ENCODE assay signal across 26 cellular contexts in genomic region chr18:76056467-76057194, GRCh38.
DNase-seq lines count a peak whose midpoint lies in the region; ATAC-seq and TF ChIP-seq lines count a peak whose summit lies in the region.
"Had no signal": no experiment of that assay in that cellular context is flagged by ENCODE, and none has a peak within 500 bp of the region (broad histone marks: within the 10 kb centered on the region; RNA-seq: fewer than 3 reads in every experiment).

No MANE protein-coding gene starts in this region.

- no peak overlapping the region for H3K4me2 ChIP-seq in GM23338

- 0 out of 2 replicates have a peak, but pooled peaks cover 4% of the 10 kb centered on the region for H3K4me1 ChIP-seq in GM23338 (ENCODE audit: insufficient read depth)
- no peaks in the 10 kb centered on the region for H3K4me1 ChIP-seq in lung (ENCODE audit: control insufficient read depth in 2 of 2, insufficient read depth in 2 of 2, low read length in 2 of 2)

- no peak overlapping the region for H3K4me3 ChIP-seq in GM23338
- H3K4me3 ChIP-seq in fibroblast of villous mesenchyme (ENCODE audit: low read depth, low read length) = no peak overlapping the region
- no peak overlapping the region for H3K4me3 ChIP-seq in lung
- no peak overlapping the region for H3K4me3 ChIP-seq in skeletal muscle cell (ENCODE audit: low read depth, low read length)
- H3K4me3 ChIP-seq: K562, MG63 had no signal

- peak overlapping the region; percentile 23; the same call in 1 of the 2 replicates for H2AFZ ChIP-seq in GM23338

- ATAC-seq in GM23338 = no peak
- peak; percentile 60 for ATAC-seq in lung (ENCODE audit: insufficient read depth, low FRiP score)
- no peak for ATAC-seq in HG03135 (IDR thresholded peaks at IDR 0.05; ENCODE audit: unreplicated experiment)
- no peak for ATAC-seq in HG03520 (IDR thresholded peaks at IDR 0.05; ENCODE audit: unreplicated experiment)
- ATAC-seq: CD8-positive, alpha-beta T cell; K562; WTC11 had no signal

- 75 to 81% methylated on average over 20 of the region's 20 CpGs for WGBS in lung, 2 donors

- no peaks in the 10 kb centered on the region for H3K27me3 ChIP-seq in GM23338 (ENCODE audit: insufficient read depth)
- no peaks in the 10 kb centered on the region for H3K27me3 ChIP-seq in lung (ENCODE audit: control insufficient read depth, insufficient read depth)
- H3K27me3 ChIP-seq: brain microvascular endothelial cell, MG63, neutrophil had no signal

- H3K27ac Mint-ChIP-seq in GM23338 = no peak overlapping the region
- H3K27ac Mint-ChIP-seq: activated naive CD8-positive, alpha-beta T cell treated with anti-CD3 and anti-CD28 coated beads, Interleukin-2, amount 10 ng/mL, durations not matched to agents 7 days and 5 days; activated T-helper 2 cell treated with anti-CD3 and anti-CD28 coated beads, Interferon-gamma antibody, Interleukin-2, Interleukin-4, amounts not matched to agents 10 μg/mL and 5 μg/mL and 100 μg/mL, durations not matched to agents 14 hours and 24 hours and 36 hours; CD8-positive, alpha-beta T cell; stimulated activated naive CD8-positive, alpha-beta T cell treated with anti-CD3 and anti-CD28 coated beads, Interleukin-15, Interleukin-2, amounts not matched to agents 100 ng/mL and 50 ng/mL, for 24 hours; WTC11 had no signal

- no peaks in the 10 kb centered on the region for H3K9me3 Mint-ChIP-seq in GM23338
- H3K9me3 Mint-ChIP-seq: activated naive CD8-positive, alpha-beta T cell treated with anti-CD3 and anti-CD28 coated beads, Interleukin-2, amount 10 ng/mL, durations not matched to agents 7 days and 5 days; activated T-helper 2 cell treated with anti-CD3 and anti-CD28 coated beads, Interferon-gamma antibody, Interleukin-2, Interleukin-4, amounts not matched to agents 10 μg/mL and 5 μg/mL and 100 μg/mL, durations not matched to agents 14 hours and 24 hours and 36 hours; CD8-positive, alpha-beta T cell; stimulated activated naive CD8-positive, alpha-beta T cell treated with anti-CD3 and anti-CD28 coated beads, Interleukin-15, Interleukin-2, amounts not matched to agents 100 ng/mL and 50 ng/mL, for 24 hours had no signal

- no peak overlapping the region for H3K4me3 Mint-ChIP-seq in GM23338
- H3K4me3 Mint-ChIP-seq: activated naive CD8-positive, alpha-beta T cell treated with anti-CD3 and anti-CD28 coated beads, Interleukin-2, amount 10 ng/mL, durations not matched to agents 7 days and 5 days; CD8-positive, alpha-beta T cell; stimulated activated naive CD8-positive, alpha-beta T cell treated with anti-CD3 and anti-CD28 coated beads, Interleukin-15, Interleukin-2, amounts not matched to agents 100 ng/mL and 50 ng/mL, for 24 hours; WTC11 had no signal

- no peaks in the 10 kb centered on the region for H3K79me2 ChIP-seq in GM23338 (replicated peaks; ENCODE audit: insufficient read depth)

- DNase-seq in GM23338 (ENCODE audit: low spot score) (no peak), fibroblast of villous mesenchyme (ENCODE audit: low read depth) (peak; percentile 30), lung (ENCODE audit: low spot score) (peak; percentile 38), skeletal muscle cell (ENCODE audit: low read depth) (peak; percentile 0), medulla oblongata (ENCODE audit: extremely low spot score) (no peak), NCI-H187 (lab: John Stamatoyannopoulos, UW) (no peak)
- DNase-seq: activated CD8-positive, alpha-beta memory T cell treated with anti-CD3 and anti-CD28 coated beads, Interleukin-2, amount 50 U/mL, for 4 hours; activated naive CD8-positive, alpha-beta T cell treated with anti-CD3 and anti-CD28 coated beads, Interleukin-2, amount 10 ng/mL, durations not matched to agents 7 days and 5 days; brain microvascular endothelial cell; CD8-positive, alpha-beta T cell; foreskin melanocyte; mammary epithelial cell; MG63; NCI-H1417 treated with DMSO at 0.1 percent for 48 hours; NCI-H2107; OCI-M1; T-helper 9 cell; trophoblast cell had no signal

- H3K4me1 Mint-ChIP-seq in GM23338 = peaks cover 8% of the 10 kb centered on the region
- H3K4me1 Mint-ChIP-seq: activated naive CD8-positive, alpha-beta T cell treated with anti-CD3 and anti-CD28 coated beads, Interleukin-2, amount 10 ng/mL, durations not matched to agents 7 days and 5 days had no signal

- TF ChIP-seq CTCF in GM23338 (conservative IDR thresholded peaks at IDR 0.05; ENCODE audit: low read depth in 2 of 2) (no peak), fibroblast of villous mesenchyme (IDR thresholded peaks at IDR 0.05; ENCODE audit: insufficient read depth, low read depth, low read length) (no peak), lung (IDR thresholded peaks at IDR 0.05; ENCODE audit: control extremely low read depth, extremely low read depth) (no peak)

- H3F3A ChIP-seq in GM23338 (replicated peaks; ENCODE audit: low read depth) = no peaks in the 10 kb centered on the region

- no peaks in the 10 kb centered on the region; the same call in 1 of the 2 replicates for H3K9me2 ChIP-seq in GM23338 (ENCODE audit: insufficient read depth)

- H3K27ac ChIP-seq in GM23338 (ENCODE audit: low read depth) (no peak overlapping the region), lung (ENCODE audit: low read depth in 1 of 2, low read length in 1 of 2) (no peak overlapping the region)
- H3K27ac ChIP-seq: brain microvascular endothelial cell, epithelial cell of prostate, neutrophil had no signal

- peaks cover 2% of the 10 kb centered on the region for H3K27me3 Mint-ChIP-seq in GM23338 (ENCODE audit: insufficient read depth, low read depth, poor library complexity)
- H3K27me3 Mint-ChIP-seq: stimulated activated naive CD8-positive, alpha-beta T cell treated with anti-CD3 and anti-CD28 coated beads, Interleukin-15, Interleukin-2, amounts not matched to agents 100 ng/mL and 50 ng/mL, for 24 hours had no signal

- no peaks in the 10 kb centered on the region for H4K20me1 ChIP-seq in GM23338 (replicated peaks; ENCODE audit: insufficient read depth)

- H3K36me3 Mint-ChIP-seq in GM23338 (ENCODE audit: low read depth) = no peaks in the 10 kb centered on the region
- H3K36me3 Mint-ChIP-seq: activated naive CD8-positive, alpha-beta T cell treated with anti-CD3 and anti-CD28 coated beads, Interleukin-2, amount 10 ng/mL, durations not matched to agents 7 days and 5 days; CD8-positive, alpha-beta T cell; WTC11 had no signal

- no peaks in the 10 kb centered on the region for H3K36me3 ChIP-seq in GM23338 (ENCODE audit: insufficient read depth)
- no peaks in the 10 kb centered on the region for H3K36me3 ChIP-seq in lung (ENCODE audit: control insufficient read depth in 2 of 2, insufficient read depth in 2 of 2, low read length in 2 of 2)
- H3K36me3 ChIP-seq: brain microvascular endothelial cell, MG63, neutrophil had no signal

- peaks cover 0 to 2% of the 10 kb centered on the region in 2 donors for H3K9me3 ChIP-seq in lung (ENCODE audit: control insufficient read depth in 2 of 2, insufficient read depth in 1 of 2, low read length in 1 of 2)
- H3K9me3 ChIP-seq: MG63, neutrophil had no signal

TF ChIP-seq in GM23338, 12 proteins besides CTCF, POLR2A, EP300 and RAD21:
- TF ChIP-seq STAT1 (IDR thresholded peaks at IDR 0.05; ENCODE audit: unreplicated experiment) = no peak
- no peak for TF ChIP-seq NANOG (IDR thresholded peaks at IDR 0.05; ENCODE audit: borderline replicate concordance)
- TF ChIP-seq EZH2phosphoT487 (IDR thresholded peaks at IDR 0.05; ENCODE audit: unreplicated experiment) = no peak
- TF ChIP-seq ETS1 (IDR thresholded peaks at IDR 0.05) = no peak
- no peak for TF ChIP-seq ZNF114 (CRISPR knock-in tag; IDR thresholded peaks at IDR 0.05)
- no peak for TF ChIP-seq ZNF331 (CRISPR knock-in tag; IDR thresholded peaks at IDR 0.05; ENCODE audit: low read depth)
- TF ChIP-seq CREB1 (CRISPR knock-in tag; IDR thresholded peaks at IDR 0.05; ENCODE audit: low read depth) = no peak
- TF ChIP-seq EZH2 (IDR thresholded peaks at IDR 0.05; ENCODE audit: low read depth, unreplicated experiment) = no peak

Comparison
In these comparisons a context has a peak if more than half of its experiments do, and no peak if none do; other contexts are left out.
1. DNase-seq: peak in fibroblast of villous mesenchyme (single experiment), lung (single experiment) and skeletal muscle cell (single experiment); none in GM23338 (single experiment), medulla oblongata (single experiment) and NCI-H187 (0 of 2).